Comparison of ENCODE assay signal across 8 cellular contexts in the genomic region with DNA sequence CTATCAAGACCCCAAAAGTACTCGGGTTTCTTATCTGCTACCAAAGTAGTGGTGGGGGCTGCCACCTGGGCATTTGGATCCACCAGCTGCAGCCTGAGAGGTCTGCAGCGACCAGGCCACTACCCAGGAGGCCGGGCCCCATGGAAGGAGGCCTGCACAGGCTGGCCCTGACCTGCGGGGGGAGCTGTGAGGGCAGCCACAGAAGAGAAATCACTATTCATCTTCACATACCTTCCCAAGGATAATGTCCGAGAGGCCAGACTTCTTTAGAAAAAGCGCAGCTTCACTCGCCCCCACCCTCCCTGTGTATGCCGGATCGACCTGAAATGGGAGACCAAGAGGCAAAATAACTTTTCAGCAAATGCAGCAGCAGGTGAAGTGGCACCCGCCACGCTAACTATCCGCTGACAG. TPM values are rescaled to one million over a fixed set of nuclear protein-coding genes. Genes with fewer than 3 reads are reported as not detected.
DNase-seq lines count a peak whose midpoint lies in the region; ATAC-seq and TF ChIP-seq lines count a peak whose summit lies in the region.

No MANE protein-coding gene starts in this region.

- TF ChIP-seq POLR2A in erythroblast (IDR thresholded peaks at IDR 0.05; ENCODE audit: low read length) (no peak), spleen (IDR thresholded peaks at IDR 0.05) (no peak)

- H3K27me3 Mint-ChIP-seq in activated CD4-positive, alpha-beta T cell treated with anti-CD3 and anti-CD28 coated beads for 36 hours, result no peaks in the 10 kb centered on the region

- H4K20me1 ChIP-seq in OCI-LY1 (ENCODE audit: insufficient read depth, low read length), result no peaks in the 10 kb centered on the region

- H3K27me3 ChIP-seq in OCI-LY1 (ENCODE audit: insufficient read depth, low read length), result no peaks in the 10 kb centered on the region
- H3K27me3 ChIP-seq in spleen (replicated peaks in 1 of 7), result no peaks in the 10 kb centered on the region

- no peak overlapping the region for H3K4me3 ChIP-seq in OCI-LY1 (ENCODE audit: low read depth, low read length, poor library complexity, severe bottlenecking)
- H3K4me3 ChIP-seq in spleen, result no peak overlapping the region

- peak; percentile 62 for DNase-seq in activated CD4-positive, alpha-beta T cell treated with anti-CD3 and anti-CD28 coated beads for 36 hours
- no peak for DNase-seq in activated CD4-positive, alpha-beta T cell treated with anti-CD3 and anti-CD28 coated beads for 1 hour
- DNase-seq in erythroblast (lab: John Stamatoyannopoulos, UW), result peak; percentile 57 to 65
- DNase-seq in spleen, result no peak

- H3K9me3 ChIP-seq in OCI-LY1 (ENCODE audit: low read length) (no peaks in the 10 kb centered on the region), spleen (no peaks in the 10 kb centered on the region)

- H3K27ac Mint-ChIP-seq in activated CD4-positive, alpha-beta T cell treated with anti-CD3 and anti-CD28 coated beads for 36 hours, result no peak overlapping the region

- peaks cover 13% of the 10 kb centered on the region for H3F3A ChIP-seq in OCI-LY1 (ENCODE audit: insufficient read depth, low read length)

- no peaks in the 10 kb centered on the region for H3K79me2 ChIP-seq in OCI-LY1 (ENCODE audit: insufficient read depth, low read length)

- H3K4me1 ChIP-seq in OCI-LY1 (ENCODE audit: insufficient read depth, low read length, severe bottlenecking) (peaks cover 67% of the 10 kb centered on the region), spleen (peaks cover 22 to 97% (median 52%) of the 10 kb centered on the region in 6 donors)

- peak overlapping the region; percentile 99 for H3K27ac ChIP-seq in OCI-LY1 (ENCODE audit: low read depth, low read length, poor library complexity, severe bottlenecking)
- H3K27ac ChIP-seq in spleen, result peak overlapping the region in 2 of 8 donors; percentile 87 to 91

- ATAC-seq in activated CD4-positive, alpha-beta T cell treated with anti-CD3 and anti-CD28 coated beads for 36 hours, result peak; percentile 66
- no peak for ATAC-seq in GM21367 (IDR thresholded peaks at IDR 0.05; ENCODE audit: unreplicated experiment)
- no peak for ATAC-seq in HG03108 (IDR thresholded peaks at IDR 0.05; ENCODE audit: unreplicated experiment)
- ATAC-seq in GM18870 (IDR thresholded peaks at IDR 0.05; ENCODE audit: unreplicated experiment), result no peak

- no peaks in the 10 kb centered on the region for H3K9me2 ChIP-seq in OCI-LY1 (ENCODE audit: low read depth, low read length)

- peak overlapping the region; percentile 29 for H3K4me2 ChIP-seq in OCI-LY1 (ENCODE audit: low read length)

- peak overlapping the region; percentile 34; the same call in 1 of the 2 replicates for H3K9ac ChIP-seq in OCI-LY1 (ENCODE audit: low read length)

- H2AFZ ChIP-seq in OCI-LY1 (ENCODE audit: low read length), result no peak overlapping the region

- peaks cover 17% of the 10 kb centered on the region for H3K36me3 Mint-ChIP-seq in activated CD4-positive, alpha-beta T cell treated with anti-CD3 and anti-CD28 coated beads for 36 hours (ENCODE audit: low read depth)

- peak; percentile 83 for TF ChIP-seq CTCF in OCI-LY1 (IDR thresholded peaks at IDR 0.05; ENCODE audit: low read length)
- TF ChIP-seq CTCF in spleen (IDR thresholded peaks at IDR 0.05 in 8 of 11, conservative IDR thresholded peaks at IDR 0.05 in 3 of 11), result peak in 8 of 11 experiments; percentile 8 to 57 (median 40)

- no peaks in the 10 kb centered on the region for H3K9me3 Mint-ChIP-seq in activated CD4-positive, alpha-beta T cell treated with anti-CD3 and anti-CD28 coated beads for 36 hours (ENCODE audit: low read depth)

- intact Hi-C loops in activated CD4-positive, alpha-beta T cell treated with anti-CD3 and anti-CD28 coated beads for 36 hours (cut with DNase I, micrococcal nuclease), result no loop called here
- intact Hi-C loops in spleen (cut with DNase I; ENCODE audit: low total_unique reads), result no loop called here

- CTCF ChIA-PET in activated CD4-positive, alpha-beta T cell treated with anti-CD3 and anti-CD28 coated beads for 36 hours (lab: Charles Lee), result interaction anchor here (0.6 to 2.0 kb wide), 14 partner anchors 8 to 198 kb away, joined by 3 to 7 read pairs (median 4); no protein-coding TSS in a partner anchor

- no peak overlapping the region for H3K4me3 Mint-ChIP-seq in activated CD4-positive, alpha-beta T cell treated with anti-CD3 and anti-CD28 coated beads for 36 hours

- POLR2A ChIA-PET in activated CD4-positive, alpha-beta T cell treated with anti-CD3 and anti-CD28 coated beads for 36 hours (lab: Charles Lee), result no interaction called here

- H3K36me3 ChIP-seq in OCI-LY1 (ENCODE audit: insufficient read depth, low read length) (peaks cover 38% of the 10 kb centered on the region), spleen (peaks cover 0 to 54% (median 25%) of the 10 kb centered on the region in 6 donors)

- WGBS in spleen, 5 donors, result 85 to 95% (median 88%) methylated on average over 12 of the region's 12 CpGs

- peaks cover 21% of the 10 kb centered on the region for H3K4me1 Mint-ChIP-seq in activated CD4-positive, alpha-beta T cell treated with anti-CD3 and anti-CD28 coated beads for 36 hours

RNA-seq across cellular contexts. Expression of gene EPS15L1, which starts 30.1 kb away (rescaled TPM):
- 10 to 100 TPM; 26.1 to 29.7 TPM for total RNA-seq in activated CD4-positive, alpha-beta T cell treated with anti-CD3 and anti-CD28 coated beads for 36 hours
- 10 to 100 TPM; 28.3 to 81.7 (median 50.3) TPM for total RNA-seq in spleen
- 10 to 100 TPM; 17.0 to 29.3 (median 20.0) TPM for polyA plus RNA-seq in spleen

RNA-seq across cellular contexts. Expression of gene CALR3, which starts 54.3 kb away (rescaled TPM):
- not detected for total RNA-seq in activated CD4-positive, alpha-beta T cell treated with anti-CD3 and anti-CD28 coated beads for 36 hours
- not detected for total RNA-seq in spleen
- under 1 TPM; 0.07 to 0.10 (median 0.08) TPM for polyA plus RNA-seq in spleen

RNA-seq across cellular contexts. Expression of gene C19orf44, which starts 54.5 kb away (rescaled TPM):
- 1 to 10 TPM; 2.9 to 4.0 TPM for total RNA-seq in activated CD4-positive, alpha-beta T cell treated with anti-CD3 and anti-CD28 coated beads for 36 hours
- 1 to 10 TPM; 3.1 to 7.5 (median 4.8) TPM for total RNA-seq in spleen
- 1 to 10 TPM; 2.3 to 4.3 (median 3.8) TPM for polyA plus RNA-seq in spleen

Comparison
In these comparisons a context has a peak if more than half of its experiments do, and no peak if none do; other contexts are left out.
1. DNase-seq: peak in activated CD4-positive, alpha-beta T cell treated with anti-CD3 and anti-CD28 coated beads for 36 hours (single experiment) and erythroblast (2 of 2); none in activated CD4-positive, alpha-beta T cell treated with anti-CD3 and anti-CD28 coated beads for 1 hour (single experiment) and spleen (single experiment).